ENCODE assay signal across 12 cellular contexts in the genomic region with DNA sequence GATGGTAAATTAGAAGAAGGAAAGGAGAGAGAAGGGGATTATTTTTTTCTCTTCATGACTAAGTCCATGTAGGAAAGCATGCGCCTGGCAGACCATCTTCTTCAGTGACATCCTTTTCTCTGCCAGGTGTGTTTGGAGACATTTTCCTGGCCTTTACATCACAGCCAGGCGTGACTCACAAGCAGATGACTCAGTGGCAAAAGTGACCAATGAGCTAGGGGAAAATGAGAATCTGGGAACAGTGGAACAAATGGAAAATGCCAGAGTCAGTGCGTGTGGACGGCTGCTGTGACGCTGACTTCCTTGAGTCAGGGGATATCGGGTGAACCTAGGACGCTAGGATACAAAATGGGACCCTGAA. TPM values are rescaled to one million over a fixed set of nuclear protein-coding genes. Genes with fewer than 3 reads are reported as not detected.
A peak's percentile ranks its signal among the peaks of the same experiment; 100 is the strongest.
DNase-seq lines count a peak whose midpoint lies in the region.
"Had no signal": no experiment of that assay in that cellular context is flagged by ENCODE, and none has a peak within 500 bp of the region (broad histone marks: within the 10 kb centered on the region; RNA-seq: fewer than 3 reads in every experiment).

No MANE protein-coding gene starts in this region.

- DNase-seq in DMS53 treated with DMSO at 0.1 percent for 48 hours (lab: John Stamatoyannopoulos, UW; ENCODE audit: unreplicated experiment) (peak; percentile 79), NCI-H460 (ENCODE audit: extremely low read depth, low read depth) (peak; percentile 39), dermis blood vessel endothelial cell (peak; percentile 85), occipital lobe (lab: John Stamatoyannopoulos, UW) (peak; percentile 65), NCI-H1930 (lab: John Stamatoyannopoulos, UW) (no peak), NCI-H1694 treated with DMSO at 0.1 percent for 48 hours (lab: John Stamatoyannopoulos, UW) (no peak), T-helper 1 cell (no peak), NCI-H1417 (lab: John Stamatoyannopoulos, UW) (no peak)
- DNase-seq: DMS79 treated with DMSO at 0.1 percent for 48 hours; heart right ventricle; NCI-H510A; stimulated activated CD4-positive, alpha-beta T cell treated with anti-CD3 and anti-CD28 coated beads, Interleukin-4, amount 100 ng/mL, for 1 hour had no signal

RNA-seq across cellular contexts. Expression of a gene that starts 9.4 kb away (rescaled TPM):
- total RNA-seq in NCI-H460 (2014; rRNA removed; shearing (Covaris generic)): 1.9 and 2.0 TPM in 2 replicates
- polyA plus RNA-seq in NCI-H460 (2014; cell fraction: nucleus; rRNA removed): 0.68 and 1.5 TPM in 2 replicates
- total RNA-seq in dermis blood vessel endothelial cell (19.9 and 26.1 TPM in 2 replicates), occipital lobe (53.7 TPM)

RNA-seq across cellular contexts. Expression of a gene that starts 25.7 kb away (rescaled TPM):
- total RNA-seq in NCI-H460 (2014; rRNA removed; shearing (Covaris generic)): 50.4 and 57.4 TPM in 2 replicates
- 33.6 and 47.9 TPM in 2 replicates for polyA plus RNA-seq in NCI-H460 (2014; cell fraction: nucleus; rRNA removed)
- total RNA-seq in dermis blood vessel endothelial cell: 61.6 and 63.6 TPM in 2 replicates
- 24.0 TPM for total RNA-seq in occipital lobe

Comparison
In these comparisons a context has a peak if more than half of its experiments do, and no peak if none do; other contexts are left out.
1. DNase-seq: peak in DMS53 treated with DMSO at 0.1 percent for 48 hours (single experiment), NCI-H460 (single experiment), dermis blood vessel endothelial cell (single experiment) and occipital lobe (single experiment); none in NCI-H1930 (0 of 2), NCI-H1694 treated with DMSO at 0.1 percent for 48 hours (single experiment), T-helper 1 cell (0 of 5) and NCI-H1417 (0 of 3).